3 cellular contexts compared by ENCODE assay signal in the genomic region with DNA sequence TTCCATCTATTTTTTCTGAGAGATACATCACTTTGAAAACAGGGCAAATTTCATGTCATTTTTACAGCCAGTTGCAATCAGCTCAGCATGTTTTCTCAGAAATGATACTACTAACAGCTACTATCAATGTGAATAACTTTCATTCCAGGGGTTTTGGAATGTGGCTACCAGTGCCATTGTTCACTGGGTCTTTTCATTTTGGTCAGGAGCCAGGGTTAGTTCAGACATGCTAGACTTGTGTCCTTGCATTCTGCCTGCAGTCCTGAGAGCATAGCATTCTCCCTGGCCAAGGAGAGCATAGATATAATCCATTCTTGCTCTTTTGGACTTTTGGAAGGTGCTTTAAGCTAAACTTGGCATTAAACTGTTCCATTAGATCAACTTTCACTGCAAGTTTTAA.
TF ChIP-seq lines count a peak whose summit lies in the region.

No MANE protein-coding gene starts in this region.

TF ChIP-seq in GM23338, 12 proteins besides CTCF, POLR2A, EP300 and RAD21 (continued from another document and continues in another):
- TF ChIP-seq EZH2phosphoT487 (IDR thresholded peaks at IDR 0.05; ENCODE audit: unreplicated experiment) (no peak), POLR2AphosphoS5 (IDR thresholded peaks at IDR 0.05; ENCODE audit: low read depth) (no peak), CREB1 (CRISPR knock-in tag; IDR thresholded peaks at IDR 0.05; ENCODE audit: low read depth) (no peak), NANOG (IDR thresholded peaks at IDR 0.05; ENCODE audit: borderline replicate concordance) (no peak), ZNF331 (CRISPR knock-in tag; IDR thresholded peaks at IDR 0.05; ENCODE audit: low read depth) (no peak), EZH2 (IDR thresholded peaks at IDR 0.05; ENCODE audit: low read depth, unreplicated experiment) (no peak)
- TF ChIP-seq, protein P1, sequence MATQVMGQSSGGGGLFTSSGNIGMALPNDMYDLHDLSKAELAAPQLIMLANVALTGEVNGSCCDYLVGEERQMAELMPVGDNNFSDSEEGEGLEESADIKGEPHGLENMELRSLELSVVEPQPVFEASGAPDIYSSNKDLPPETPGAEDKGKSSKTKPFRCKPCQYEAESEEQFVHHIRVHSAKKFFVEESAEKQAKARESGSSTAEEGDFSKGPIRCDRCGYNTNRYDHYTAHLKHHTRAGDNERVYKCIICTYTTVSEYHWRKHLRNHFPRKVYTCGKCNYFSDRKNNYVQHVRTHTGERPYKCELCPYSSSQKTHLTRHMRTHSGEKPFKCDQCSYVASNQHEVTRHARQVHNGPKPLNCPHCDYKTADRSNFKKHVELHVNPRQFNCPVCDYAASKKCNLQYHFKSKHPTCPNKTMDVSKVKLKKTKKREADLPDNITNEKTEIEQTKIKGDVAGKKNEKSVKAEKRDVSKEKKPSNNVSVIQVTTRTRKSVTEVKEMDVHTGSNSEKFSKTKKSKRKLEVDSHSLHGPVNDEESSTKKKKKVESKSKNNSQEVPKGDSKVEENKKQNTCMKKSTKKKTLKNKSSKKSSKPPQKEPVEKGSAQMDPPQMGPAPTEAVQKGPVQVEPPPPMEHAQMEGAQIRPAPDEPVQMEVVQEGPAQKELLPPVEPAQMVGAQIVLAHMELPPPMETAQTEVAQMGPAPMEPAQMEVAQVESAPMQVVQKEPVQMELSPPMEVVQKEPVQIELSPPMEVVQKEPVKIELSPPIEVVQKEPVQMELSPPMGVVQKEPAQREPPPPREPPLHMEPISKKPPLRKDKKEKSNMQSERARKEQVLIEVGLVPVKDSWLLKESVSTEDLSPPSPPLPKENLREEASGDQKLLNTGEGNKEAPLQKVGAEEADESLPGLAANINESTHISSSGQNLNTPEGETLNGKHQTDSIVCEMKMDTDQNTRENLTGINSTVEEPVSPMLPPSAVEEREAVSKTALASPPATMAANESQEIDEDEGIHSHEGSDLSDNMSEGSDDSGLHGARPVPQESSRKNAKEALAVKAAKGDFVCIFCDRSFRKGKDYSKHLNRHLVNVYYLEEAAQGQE (IDR thresholded peaks at IDR 0.05; ENCODE audit: unreplicated experiment), result no peak
- TF ChIP-seq, protein P2, sequence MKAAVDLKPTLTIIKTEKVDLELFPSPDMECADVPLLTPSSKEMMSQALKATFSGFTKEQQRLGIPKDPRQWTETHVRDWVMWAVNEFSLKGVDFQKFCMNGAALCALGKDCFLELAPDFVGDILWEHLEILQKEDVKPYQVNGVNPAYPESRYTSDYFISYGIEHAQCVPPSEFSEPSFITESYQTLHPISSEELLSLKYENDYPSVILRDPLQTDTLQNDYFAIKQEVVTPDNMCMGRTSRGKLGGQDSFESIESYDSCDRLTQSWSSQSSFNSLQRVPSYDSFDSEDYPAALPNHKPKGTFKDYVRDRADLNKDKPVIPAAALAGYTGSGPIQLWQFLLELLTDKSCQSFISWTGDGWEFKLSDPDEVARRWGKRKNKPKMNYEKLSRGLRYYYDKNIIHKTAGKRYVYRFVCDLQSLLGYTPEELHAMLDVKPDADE (IDR thresholded peaks at IDR 0.05), result no peak

TF ChIP-seq in WTC11, 78 proteins besides CTCF, POLR2A, EP300 and RAD21 (continued from another document and continues in another):
- TF ChIP-seq NFYB (CRISPR knock-in tag; conservative IDR thresholded peaks at IDR 0.05; ENCODE audit: low read depth), result no peak
- TF ChIP-seq, protein P3, sequence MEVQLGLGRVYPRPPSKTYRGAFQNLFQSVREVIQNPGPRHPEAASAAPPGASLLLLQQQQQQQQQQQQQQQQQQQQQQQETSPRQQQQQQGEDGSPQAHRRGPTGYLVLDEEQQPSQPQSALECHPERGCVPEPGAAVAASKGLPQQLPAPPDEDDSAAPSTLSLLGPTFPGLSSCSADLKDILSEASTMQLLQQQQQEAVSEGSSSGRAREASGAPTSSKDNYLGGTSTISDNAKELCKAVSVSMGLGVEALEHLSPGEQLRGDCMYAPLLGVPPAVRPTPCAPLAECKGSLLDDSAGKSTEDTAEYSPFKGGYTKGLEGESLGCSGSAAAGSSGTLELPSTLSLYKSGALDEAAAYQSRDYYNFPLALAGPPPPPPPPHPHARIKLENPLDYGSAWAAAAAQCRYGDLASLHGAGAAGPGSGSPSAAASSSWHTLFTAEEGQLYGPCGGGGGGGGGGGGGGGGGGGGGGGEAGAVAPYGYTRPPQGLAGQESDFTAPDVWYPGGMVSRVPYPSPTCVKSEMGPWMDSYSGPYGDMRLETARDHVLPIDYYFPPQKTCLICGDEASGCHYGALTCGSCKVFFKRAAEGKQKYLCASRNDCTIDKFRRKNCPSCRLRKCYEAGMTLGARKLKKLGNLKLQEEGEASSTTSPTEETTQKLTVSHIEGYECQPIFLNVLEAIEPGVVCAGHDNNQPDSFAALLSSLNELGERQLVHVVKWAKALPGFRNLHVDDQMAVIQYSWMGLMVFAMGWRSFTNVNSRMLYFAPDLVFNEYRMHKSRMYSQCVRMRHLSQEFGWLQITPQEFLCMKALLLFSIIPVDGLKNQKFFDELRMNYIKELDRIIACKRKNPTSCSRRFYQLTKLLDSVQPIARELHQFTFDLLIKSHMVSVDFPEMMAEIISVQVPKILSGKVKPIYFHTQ (CRISPR knock-in tag; IDR thresholded peaks at IDR 0.05), result no peak
- TF ChIP-seq, protein P4, sequence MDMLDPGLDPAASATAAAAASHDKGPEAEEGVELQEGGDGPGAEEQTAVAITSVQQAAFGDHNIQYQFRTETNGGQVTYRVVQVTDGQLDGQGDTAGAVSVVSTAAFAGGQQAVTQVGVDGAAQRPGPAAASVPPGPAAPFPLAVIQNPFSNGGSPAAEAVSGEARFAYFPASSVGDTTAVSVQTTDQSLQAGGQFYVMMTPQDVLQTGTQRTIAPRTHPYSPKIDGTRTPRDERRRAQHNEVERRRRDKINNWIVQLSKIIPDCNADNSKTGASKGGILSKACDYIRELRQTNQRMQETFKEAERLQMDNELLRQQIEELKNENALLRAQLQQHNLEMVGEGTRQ (CRISPR knock-in tag; IDR thresholded peaks at IDR 0.05), result no peak
- TF ChIP-seq, protein P5, sequence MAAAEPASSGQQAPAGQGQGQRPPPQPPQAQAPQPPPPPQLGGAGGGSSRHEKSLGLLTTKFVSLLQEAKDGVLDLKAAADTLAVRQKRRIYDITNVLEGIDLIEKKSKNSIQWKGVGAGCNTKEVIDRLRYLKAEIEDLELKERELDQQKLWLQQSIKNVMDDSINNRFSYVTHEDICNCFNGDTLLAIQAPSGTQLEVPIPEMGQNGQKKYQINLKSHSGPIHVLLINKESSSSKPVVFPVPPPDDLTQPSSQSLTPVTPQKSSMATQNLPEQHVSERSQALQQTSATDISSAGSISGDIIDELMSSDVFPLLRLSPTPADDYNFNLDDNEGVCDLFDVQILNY (CRISPR knock-in tag; IDR thresholded peaks at IDR 0.05), result no peak
- no peak for TF ChIP-seq FOXJ3 (CRISPR knock-in tag; IDR thresholded peaks at IDR 0.05; ENCODE audit: borderline replicate concordance)
- no peak for TF ChIP-seq CBFB (CRISPR knock-in tag; IDR thresholded peaks at IDR 0.05; ENCODE audit: low read depth)
- no peak for TF ChIP-seq ZNF423 (CRISPR knock-in tag; IDR thresholded peaks at IDR 0.05)
- TF ChIP-seq, protein P6, sequence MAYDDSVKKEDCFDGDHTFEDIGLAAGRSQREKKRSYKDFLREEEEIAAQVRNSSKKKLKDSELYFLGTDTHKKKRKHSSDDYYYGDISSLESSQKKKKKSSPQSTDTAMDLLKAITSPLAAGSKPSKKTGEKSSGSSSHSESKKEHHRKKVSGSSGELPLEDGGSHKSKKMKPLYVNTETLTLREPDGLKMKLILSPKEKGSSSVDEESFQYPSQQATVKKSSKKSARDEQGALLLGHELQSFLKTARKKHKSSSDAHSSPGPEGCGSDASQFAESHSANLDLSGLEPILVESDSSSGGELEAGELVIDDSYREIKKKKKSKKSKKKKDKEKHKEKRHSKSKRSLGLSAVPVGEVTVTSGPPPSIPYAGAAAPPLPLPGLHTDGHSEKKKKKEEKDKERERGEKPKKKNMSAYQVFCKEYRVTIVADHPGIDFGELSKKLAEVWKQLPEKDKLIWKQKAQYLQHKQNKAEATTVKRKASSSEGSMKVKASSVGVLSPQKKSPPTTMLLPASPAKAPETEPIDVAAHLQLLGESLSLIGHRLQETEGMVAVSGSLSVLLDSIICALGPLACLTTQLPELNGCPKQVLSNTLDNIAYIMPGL (CRISPR knock-in tag; IDR thresholded peaks at IDR 0.05), result no peak
- TF ChIP-seq ZBTB21 (CRISPR knock-in tag; IDR thresholded peaks at IDR 0.05; ENCODE audit: borderline replicate concordance), result no peak
- TF ChIP-seq, protein P7, sequence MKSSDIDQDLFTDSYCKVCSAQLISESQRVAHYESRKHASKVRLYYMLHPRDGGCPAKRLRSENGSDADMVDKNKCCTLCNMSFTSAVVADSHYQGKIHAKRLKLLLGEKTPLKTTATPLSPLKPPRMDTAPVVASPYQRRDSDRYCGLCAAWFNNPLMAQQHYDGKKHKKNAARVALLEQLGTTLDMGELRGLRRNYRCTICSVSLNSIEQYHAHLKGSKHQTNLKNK (CRISPR knock-in tag; IDR thresholded peaks at IDR 0.05), result no peak
- no peak for TF ChIP-seq MXD4 (CRISPR knock-in tag; IDR thresholded peaks at IDR 0.05; ENCODE audit: borderline replicate concordance)

TF ChIP-seq in H1, 55 proteins besides CTCF, POLR2A, EP300 and RAD21:
- TF ChIP-seq, protein P4 (IDR thresholded peaks at IDR 0.05; ENCODE audit: low read length), result no peak
- TF ChIP-seq YY1 (IDR thresholded peaks at IDR 0.05; ENCODE audit: low read depth, low read length) (no peak), BCL11A (IDR thresholded peaks at IDR 0.05; ENCODE audit: low read depth in 2 of 2, low read length in 2 of 2) (no peak), TBP (IDR thresholded peaks at IDR 0.05; ENCODE audit: low read depth, low read length) (no peak)
TF ChIP-seq in H1: peak in this region for 0.
